In genomic region chr20:35883341-35883777, GRCh38 we compare ENCODE assay signal across 10 cellular contexts.
DNase-seq lines count a peak whose midpoint lies in the region; ATAC-seq, FAIRE-seq and TF ChIP-seq lines count a peak whose summit lies in the region.
"Had no signal": no experiment of that assay in that cellular context is flagged by ENCODE, and none has a peak within 500 bp of the region (broad histone marks: within the 10 kb centered on the region; RNA-seq: fewer than 3 reads in every experiment).

No MANE protein-coding gene starts in this region.

- H3K4me3 Mint-ChIP-seq in endothelial cell (ENCODE audit: unreplicated experiment), result no peak overlapping the region
- H3K4me3 Mint-ChIP-seq: CD8-positive, alpha-beta memory T cell had no signal

- H3K27ac Mint-ChIP-seq in endothelial cell (ENCODE audit: unreplicated experiment), result peak overlapping the region; percentile 39

- no peak for TF ChIP-seq RAD21 in A549 (conservative IDR thresholded peaks at IDR 0.05 in 1 of 2, IDR thresholded peaks at IDR 0.05 in 1 of 2)

- H3K9me3 ChIP-seq in A549, result no peaks in the 10 kb centered on the region
- no peaks in the 10 kb centered on the region for H3K9me3 ChIP-seq in parathyroid adenoma (ENCODE audit: control insufficient read depth, low read length)

- H3K4me1 Mint-ChIP-seq in endothelial cell (ENCODE audit: unreplicated experiment), result no peaks in the 10 kb centered on the region

- no peaks in the 10 kb centered on the region for H3K79me2 ChIP-seq in parathyroid adenoma

- H3K9ac ChIP-seq in parathyroid adenoma, result no peak overlapping the region

- H3K36me3 Mint-ChIP-seq in endothelial cell (ENCODE audit: low read depth, unreplicated experiment), result peaks cover 12% of the 10 kb centered on the region

- CTCF ChIA-PET in A549 (lab: Yijun Ruan, JAX), result interaction anchor here (0.7 to 3.7 kb wide), 23 partner anchors 8 to 552 kb away, joined by 3 to 31 read pairs (median 5); partner anchors contain the start of genes PHF20, RBM39 and SCAND1

- DNase-seq in A549 (ENCODE audit: low read depth in 1 of 2, low spot score in 1 of 2), result no peak
- peak; percentile 27 for DNase-seq in HT1080 (ENCODE audit: low read depth)
- no peak for DNase-seq in endothelial cell (ENCODE audit: low spot score)
- DNase-seq in DMS153 treated with DMSO at 0.1 percent for 48 hours (lab: John Stamatoyannopoulos, UW; ENCODE audit: unreplicated experiment), result no peak
- DNase-seq in NCI-H1694 treated with DMSO at 0.1 percent for 48 hours (lab: John Stamatoyannopoulos, UW), result no peak
- DNase-seq: CD8-positive, alpha-beta memory T cell; NCI-H1694 had no signal

- ATAC-seq in A549, result peak in 1 of 2 experiments; percentile 10; a peak in 3 of 6 replicates
- ATAC-seq in HG03175 (IDR thresholded peaks at IDR 0.05; ENCODE audit: unreplicated experiment), result no peak
- no peak for ATAC-seq in HG02981 (IDR thresholded peaks at IDR 0.05; ENCODE audit: unreplicated experiment)

- H3K4me3 ChIP-seq in A549 (peak overlapping the region; percentile 15), parathyroid adenoma (ENCODE audit: low read depth, low read length) (no peak overlapping the region)

- H3K4me1 ChIP-seq in A549 (peaks cover 57% of the 10 kb centered on the region), parathyroid adenoma (peaks cover 6% of the 10 kb centered on the region)

- H3K36me3 ChIP-seq in parathyroid adenoma (ENCODE audit: control insufficient read depth, insufficient read depth, low read length), result no peaks in the 10 kb centered on the region

- WGBS in A549 (ENCODE audit: missing lambda C conversion rate), result 31% methylated on average over 6 of the region's 6 CpGs

- no peak for TF ChIP-seq EP300 in A549 (IDR thresholded peaks at IDR 0.05)

- FAIRE-seq in A549 (lab: Jason Lieb, UNC), result no peak

- TF ChIP-seq CTCF in A549 (IDR thresholded peaks at IDR 0.05) (no peak), endothelial cell (IDR thresholded peaks at IDR 0.05; ENCODE audit: unreplicated experiment) (no peak), parathyroid adenoma (IDR thresholded peaks at IDR 0.05) (no peak)

- peak overlapping the region; percentile 80 for H3K4me2 ChIP-seq in A549
- no peak overlapping the region for H3K4me2 ChIP-seq in parathyroid adenoma (ENCODE audit: low read length)

- H3K27ac ChIP-seq in A549, result peak overlapping the region; percentile 90 to 93
- peak overlapping the region; percentile 13 for H3K27ac ChIP-seq in parathyroid adenoma

- H3K27me3 Mint-ChIP-seq in endothelial cell (ENCODE audit: unreplicated experiment), result peaks cover 4% of the 10 kb centered on the region
- H3K27me3 Mint-ChIP-seq: CD8-positive, alpha-beta memory T cell had no signal

- no peak overlapping the region for H2AFZ ChIP-seq in parathyroid adenoma

- TF ChIP-seq POLR2A in A549 (IDR thresholded peaks at IDR 0.05; ENCODE audit: low read length), result no peak

- H3K27me3 ChIP-seq in parathyroid adenoma (ENCODE audit: control insufficient read depth, insufficient read depth, low read length), result no peaks in the 10 kb centered on the region

- H3K9me3 Mint-ChIP-seq in endothelial cell (ENCODE audit: unreplicated experiment), result no peaks in the 10 kb centered on the region
- H3K9me3 Mint-ChIP-seq: CD8-positive, alpha-beta memory T cell had no signal

- POLR2A ChIA-PET in A549 (lab: Yijun Ruan, JAX), result interaction anchor here (0.5 to 4.7 kb wide), 9 partner anchors 8 to 267 kb away, joined by 3 to 83 read pairs (median 5); partner anchors contain the start of genes RBM39, SCAND1 and SPAG4

TF ChIP-seq in A549, 52 proteins besides CTCF, POLR2A, EP300 and RAD21:
- TF ChIP-seq NFE2L2 (conservative IDR thresholded peaks at IDR 0.05; ENCODE audit: low read length) (no peak), HOXA7 (CRISPR knock-in tag; IDR thresholded peaks at IDR 0.05) (no peak), HOXB5 (CRISPR knock-in tag; IDR thresholded peaks at IDR 0.05) (no peak), CBX8 (IDR thresholded peaks at IDR 0.05) (no peak), GATA3 (IDR thresholded peaks at IDR 0.05; ENCODE audit: borderline replicate concordance) (no peak), RFX5 (IDR thresholded peaks at IDR 0.05) (no peak), ATOH8 (CRISPR knock-in tag; IDR thresholded peaks at IDR 0.05; ENCODE audit: low read depth) (no peak), ZSCAN20 (CRISPR knock-in tag; IDR thresholded peaks at IDR 0.05) (no peak), ELK1 (IDR thresholded peaks at IDR 0.05; ENCODE audit: low read depth, low read length) (no peak), NPAS2 (CRISPR knock-in tag; IDR thresholded peaks at IDR 0.05; ENCODE audit: borderline replicate concordance) (no peak), HMGXB4 (CRISPR knock-in tag; IDR thresholded peaks at IDR 0.05; ENCODE audit: borderline replicate concordance) (no peak), KDM5A (IDR thresholded peaks at IDR 0.05) (no peak)
- TF ChIP-seq, protein P1, sequence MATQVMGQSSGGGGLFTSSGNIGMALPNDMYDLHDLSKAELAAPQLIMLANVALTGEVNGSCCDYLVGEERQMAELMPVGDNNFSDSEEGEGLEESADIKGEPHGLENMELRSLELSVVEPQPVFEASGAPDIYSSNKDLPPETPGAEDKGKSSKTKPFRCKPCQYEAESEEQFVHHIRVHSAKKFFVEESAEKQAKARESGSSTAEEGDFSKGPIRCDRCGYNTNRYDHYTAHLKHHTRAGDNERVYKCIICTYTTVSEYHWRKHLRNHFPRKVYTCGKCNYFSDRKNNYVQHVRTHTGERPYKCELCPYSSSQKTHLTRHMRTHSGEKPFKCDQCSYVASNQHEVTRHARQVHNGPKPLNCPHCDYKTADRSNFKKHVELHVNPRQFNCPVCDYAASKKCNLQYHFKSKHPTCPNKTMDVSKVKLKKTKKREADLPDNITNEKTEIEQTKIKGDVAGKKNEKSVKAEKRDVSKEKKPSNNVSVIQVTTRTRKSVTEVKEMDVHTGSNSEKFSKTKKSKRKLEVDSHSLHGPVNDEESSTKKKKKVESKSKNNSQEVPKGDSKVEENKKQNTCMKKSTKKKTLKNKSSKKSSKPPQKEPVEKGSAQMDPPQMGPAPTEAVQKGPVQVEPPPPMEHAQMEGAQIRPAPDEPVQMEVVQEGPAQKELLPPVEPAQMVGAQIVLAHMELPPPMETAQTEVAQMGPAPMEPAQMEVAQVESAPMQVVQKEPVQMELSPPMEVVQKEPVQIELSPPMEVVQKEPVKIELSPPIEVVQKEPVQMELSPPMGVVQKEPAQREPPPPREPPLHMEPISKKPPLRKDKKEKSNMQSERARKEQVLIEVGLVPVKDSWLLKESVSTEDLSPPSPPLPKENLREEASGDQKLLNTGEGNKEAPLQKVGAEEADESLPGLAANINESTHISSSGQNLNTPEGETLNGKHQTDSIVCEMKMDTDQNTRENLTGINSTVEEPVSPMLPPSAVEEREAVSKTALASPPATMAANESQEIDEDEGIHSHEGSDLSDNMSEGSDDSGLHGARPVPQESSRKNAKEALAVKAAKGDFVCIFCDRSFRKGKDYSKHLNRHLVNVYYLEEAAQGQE (IDR thresholded peaks at IDR 0.05), result no peak
- TF ChIP-seq, protein P2, sequence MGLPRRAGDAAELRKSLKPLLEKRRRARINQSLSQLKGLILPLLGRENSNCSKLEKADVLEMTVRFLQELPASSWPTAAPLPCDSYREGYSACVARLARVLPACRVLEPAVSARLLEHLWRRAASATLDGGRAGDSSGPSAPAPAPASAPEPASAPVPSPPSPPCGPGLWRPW (IDR thresholded peaks at IDR 0.05), result no peak
